In genomic region chr15:84907731-84908130, GRCh38 we compare ENCODE assay signal across 3 cellular contexts.
TF ChIP-seq lines count a peak whose summit lies in the region.

No MANE protein-coding gene starts in this region.

TF ChIP-seq in A549, 52 proteins besides CTCF, POLR2A, EP300 and RAD21:
- 0 out of 2 replicates have a peak, but pooled peaks have one; percentile 36 for TF ChIP-seq RCOR1 (IDR thresholded peaks at IDR 0.05; ENCODE audit: low read depth, low read length)
- TF ChIP-seq KDM1A (IDR thresholded peaks at IDR 0.05; ENCODE audit: low read depth) = peak; percentile 90
- TF ChIP-seq JUNB (IDR thresholded peaks at IDR 0.05) = no peak
- TF ChIP-seq CHD4 (IDR thresholded peaks at IDR 0.05; ENCODE audit: borderline replicate concordance) = peak; percentile 62; the same call in 1 of the 2 replicates
- no peak for TF ChIP-seq ESRRA (IDR thresholded peaks at IDR 0.05; ENCODE audit: borderline replicate concordance, low read length)

TF ChIP-seq in IMR-90, 13 proteins besides CTCF, POLR2A, EP300 and RAD21:
- TF ChIP-seq BHLHE40 (IDR thresholded peaks at IDR 0.05; ENCODE audit: low read depth, low read length) (no peak), MXI1 (IDR thresholded peaks at IDR 0.05; ENCODE audit: borderline replicate concordance, low read depth, low read length) (no peak), SMC3 (IDR thresholded peaks at IDR 0.05; ENCODE audit: low read depth, low read length) (no peak), USF2 (IDR thresholded peaks at IDR 0.05; ENCODE audit: low read depth, low read length) (no peak), CHD1 (IDR thresholded peaks at IDR 0.05; ENCODE audit: low read depth, low read length) (no peak), RFX5 (IDR thresholded peaks at IDR 0.05; ENCODE audit: low read depth, low read length) (no peak), NFE2L2 (IDR thresholded peaks at IDR 0.05; ENCODE audit: low read depth, low read length) (no peak), CEBPB (IDR thresholded peaks at IDR 0.05; ENCODE audit: low read depth, low read length) (no peak), FOS (IDR thresholded peaks at IDR 0.05; ENCODE audit: low read depth, low read length) (no peak), RCOR1 (IDR thresholded peaks at IDR 0.05; ENCODE audit: insufficient replicate concordance, low read length) (no peak), ELK1 (IDR thresholded peaks at IDR 0.05; ENCODE audit: borderline replicate concordance, low read depth, low read length) (no peak), MAZ (IDR thresholded peaks at IDR 0.05; ENCODE audit: borderline replicate concordance, low read depth, low read length) (no peak), MAFK (IDR thresholded peaks at IDR 0.05; ENCODE audit: low read depth, low read length) (no peak)

TF ChIP-seq in H1, 55 proteins besides CTCF, POLR2A, EP300 and RAD21:
- TF ChIP-seq HDAC2 (IDR thresholded peaks at IDR 0.05; ENCODE audit: borderline replicate concordance in 1 of 2, low read depth in 2 of 2, low read length in 2 of 2) (0 out of 4 replicates have a peak, but pooled peaks of 1 of the 2 experiments have one; percentile 36), RBBP5 (IDR thresholded peaks at IDR 0.05; ENCODE audit: borderline replicate concordance, low read depth, low read length) (no peak), KDM1A (IDR thresholded peaks at IDR 0.05; ENCODE audit: borderline replicate concordance, low read length) (peak; percentile 89)
